9 cellular contexts compared by ENCODE assay signal in genomic region chr19:13060233-13060963, GRCh38. TPM values are rescaled to one million over a fixed set of nuclear protein-coding genes. Genes with fewer than 3 reads are reported as not detected.
DNase-seq lines count a peak whose midpoint lies in the region; ATAC-seq and TF ChIP-seq lines count a peak whose summit lies in the region.
"Had no signal": no experiment of that assay in that cellular context is flagged by ENCODE, and none has a peak within 500 bp of the region (broad histone marks: within the 10 kb centered on the region; RNA-seq: fewer than 3 reads in every experiment).

No MANE protein-coding gene starts in this region.

- no peak for DNase-seq in activated CD4-positive, alpha-beta memory T cell treated with anti-CD3 and anti-CD28 coated beads for 36 hours
- DNase-seq in activated CD4-positive, alpha-beta memory T cell treated with anti-CD3 and anti-CD28 coated beads, Interleukin-2, amount 10 ng/mL, durations not matched to agents 7 days and 5 days: no peak
- DNase-seq in type B pancreatic cell (ENCODE audit: extremely low spot score, unreplicated experiment): no peak
- no peak for DNase-seq in GM19238 (ENCODE audit: insufficient read length, low spot score)

- H3K27me3 ChIP-seq in layer of hippocampus (ENCODE audit: control insufficient read depth, insufficient read depth, low read length): no peaks in the 10 kb centered on the region

- intact Hi-C loops in activated CD4-positive, alpha-beta memory T cell treated with anti-CD3 and anti-CD28 coated beads for 36 hours (cut with micrococcal nuclease): loop anchor here (2.0 kb wide), 1 partner anchor 32 kb away; no protein-coding TSS in a partner anchor

- no peaks in the 10 kb centered on the region for H3K9me3 Mint-ChIP-seq in activated CD4-positive, alpha-beta memory T cell treated with anti-CD3 and anti-CD28 coated beads for 36 hours
- no peaks in the 10 kb centered on the region for H3K9me3 Mint-ChIP-seq in activated CD4-positive, alpha-beta memory T cell treated with anti-CD3 and anti-CD28 coated beads, Interleukin-2, amount 10 ng/mL, durations not matched to agents 7 days and 5 days
- H3K9me3 Mint-ChIP-seq in type B pancreatic cell: no peaks in the 10 kb centered on the region
- H3K9me3 Mint-ChIP-seq: IgD-negative memory B cell had no signal

- peak overlapping the region; percentile 70 for H3K4me3 Mint-ChIP-seq in activated CD4-positive, alpha-beta memory T cell treated with anti-CD3 and anti-CD28 coated beads for 36 hours
- no peak overlapping the region for H3K4me3 Mint-ChIP-seq in activated CD4-positive, alpha-beta memory T cell treated with anti-CD3 and anti-CD28 coated beads, Interleukin-2, amount 10 ng/mL, durations not matched to agents 7 days and 5 days
- H3K4me3 Mint-ChIP-seq in type B pancreatic cell: peak overlapping the region; percentile 81

- no peak for ATAC-seq in HG03095 (IDR thresholded peaks at IDR 0.05; ENCODE audit: unreplicated experiment)
- no peak for ATAC-seq in HG03571 (IDR thresholded peaks at IDR 0.05; ENCODE audit: unreplicated experiment)

- TF ChIP-seq CTCF in type B pancreatic cell (conservative IDR thresholded peaks at IDR 0.05): no peak

- peaks cover 8% of the 10 kb centered on the region for H3K4me1 Mint-ChIP-seq in activated CD4-positive, alpha-beta memory T cell treated with anti-CD3 and anti-CD28 coated beads for 36 hours (ENCODE audit: low read depth)
- H3K4me1 Mint-ChIP-seq in activated CD4-positive, alpha-beta memory T cell treated with anti-CD3 and anti-CD28 coated beads, Interleukin-2, amount 10 ng/mL, durations not matched to agents 7 days and 5 days: peaks cover 7% of the 10 kb centered on the region
- peaks cover 20% of the 10 kb centered on the region for H3K4me1 Mint-ChIP-seq in type B pancreatic cell (ENCODE audit: unreplicated experiment)

- H3K27ac ChIP-seq in angular gyrus (ENCODE audit: low read depth, low read length) (peak overlapping the region; percentile 90), layer of hippocampus (ENCODE audit: low read depth, low read length) (peak overlapping the region; percentile 92)

- no peaks in the 10 kb centered on the region for H3K36me3 Mint-ChIP-seq in activated CD4-positive, alpha-beta memory T cell treated with anti-CD3 and anti-CD28 coated beads for 36 hours
- no peaks in the 10 kb centered on the region for H3K36me3 Mint-ChIP-seq in activated CD4-positive, alpha-beta memory T cell treated with anti-CD3 and anti-CD28 coated beads, Interleukin-2, amount 10 ng/mL, durations not matched to agents 7 days and 5 days (ENCODE audit: low read depth)
- H3K36me3 Mint-ChIP-seq in type B pancreatic cell: no peaks in the 10 kb centered on the region

- peaks cover 10% of the 10 kb centered on the region for H3K27me3 Mint-ChIP-seq in activated CD4-positive, alpha-beta memory T cell treated with anti-CD3 and anti-CD28 coated beads for 36 hours
- H3K27me3 Mint-ChIP-seq in activated CD4-positive, alpha-beta memory T cell treated with anti-CD3 and anti-CD28 coated beads, Interleukin-2, amount 10 ng/mL, durations not matched to agents 7 days and 5 days: peaks cover 30% of the 10 kb centered on the region
- H3K27me3 Mint-ChIP-seq in type B pancreatic cell: peaks cover 82% of the 10 kb centered on the region

- POLR2A ChIA-PET in activated CD4-positive, alpha-beta memory T cell treated with anti-CD3 and anti-CD28 coated beads for 36 hours (lab: Charles Lee): no interaction called here
- POLR2A ChIA-PET in activated CD4-positive, alpha-beta memory T cell treated with anti-CD3 and anti-CD28 coated beads, Interleukin-2, amount 10 ng/mL, durations not matched to agents 7 days and 5 days (lab: Charles Lee): interaction anchor here (1.2 to 1.5 kb wide), 3 partner anchors 35 to 95 kb away, joined by 3 to 8 read pairs (median 4); no protein-coding TSS in a partner anchor

- CTCF ChIA-PET in activated CD4-positive, alpha-beta memory T cell treated with anti-CD3 and anti-CD28 coated beads for 36 hours (lab: Charles Lee): interaction anchor here (0.6 to 10.0 kb wide), 33 partner anchors 8 to 632 kb away, joined by 3 to 268 read pairs (median 7); partner anchors contain the start of gene DAND5
- CTCF ChIA-PET in activated CD4-positive, alpha-beta memory T cell treated with anti-CD3 and anti-CD28 coated beads, Interleukin-2, amount 10 ng/mL, durations not matched to agents 7 days and 5 days (lab: Charles Lee): interaction anchor here (0.6 to 5.6 kb wide), 28 partner anchors 8 to 235 kb away, joined by 3 to 57 read pairs (median 7); partner anchors contain the start of genes DNASE2 and GCDH

- H3K27ac Mint-ChIP-seq in activated CD4-positive, alpha-beta memory T cell treated with anti-CD3 and anti-CD28 coated beads for 36 hours: no peak overlapping the region
- no peak overlapping the region for H3K27ac Mint-ChIP-seq in activated CD4-positive, alpha-beta memory T cell treated with anti-CD3 and anti-CD28 coated beads, Interleukin-2, amount 10 ng/mL, durations not matched to agents 7 days and 5 days
- H3K27ac Mint-ChIP-seq in type B pancreatic cell: no peak overlapping the region

RNA-seq across cellular contexts. Expression of gene LYL1, which starts 42.3 kb away (rescaled TPM):
- total RNA-seq in activated CD4-positive, alpha-beta memory T cell treated with anti-CD3 and anti-CD28 coated beads for 36 hours: 1 to 10 TPM; 5.0 to 5.6 TPM
- 1 to 10 TPM; 5.7 to 6.2 TPM for total RNA-seq in activated CD4-positive, alpha-beta memory T cell treated with anti-CD3 and anti-CD28 coated beads, Interleukin-2, amount 10 ng/mL, durations not matched to agents 7 days and 5 days
- total RNA-seq in type B pancreatic cell (ENCODE audit: low replicate concordance): 0.19 TPM in 1 of 2 replicates, not detected in the other

RNA-seq across cellular contexts. Expression of gene TRMT1, which starts 56.1 kb away (rescaled TPM):
- total RNA-seq in activated CD4-positive, alpha-beta memory T cell treated with anti-CD3 and anti-CD28 coated beads for 36 hours: 10 to 100 TPM; 59.2 to 61.3 TPM
- 10 to 100 TPM; 29.4 to 29.7 TPM for total RNA-seq in activated CD4-positive, alpha-beta memory T cell treated with anti-CD3 and anti-CD28 coated beads, Interleukin-2, amount 10 ng/mL, durations not matched to agents 7 days and 5 days
- 48.1 and 69.7 TPM in 2 replicates for total RNA-seq in type B pancreatic cell (ENCODE audit: low replicate concordance)

RNA-seq across cellular contexts. Expression of gene NACC1, which starts 57.7 kb away (rescaled TPM):
- 10 to 100 TPM; 89.8 to 90.9 TPM for total RNA-seq in activated CD4-positive, alpha-beta memory T cell treated with anti-CD3 and anti-CD28 coated beads for 36 hours
- total RNA-seq in activated CD4-positive, alpha-beta memory T cell treated with anti-CD3 and anti-CD28 coated beads, Interleukin-2, amount 10 ng/mL, durations not matched to agents 7 days and 5 days: 10 to 100 TPM; 74.5 to 82.2 TPM
- 66.8 and 77.9 TPM in 2 replicates for total RNA-seq in type B pancreatic cell (ENCODE audit: low replicate concordance)
